In the genomic region with DNA sequence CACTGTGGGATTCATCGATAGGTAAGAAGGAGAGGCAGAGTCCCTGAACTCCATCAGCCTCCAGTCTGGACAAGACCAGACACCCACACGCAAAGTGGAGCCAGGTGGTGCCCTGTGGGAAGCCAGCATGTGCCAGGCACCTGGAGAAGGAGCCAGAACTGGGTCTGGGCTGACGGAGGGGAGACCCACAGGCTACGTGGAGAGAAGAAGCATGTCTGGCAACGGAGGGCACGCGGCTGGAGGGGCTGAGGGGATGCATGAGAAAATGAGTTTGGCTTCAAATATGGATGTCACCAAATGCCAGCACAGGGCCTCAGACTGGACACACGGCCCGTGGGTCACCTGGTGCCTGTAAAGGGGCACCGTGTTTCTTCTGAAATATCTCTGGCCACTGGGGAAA, we compare ENCODE assay signal across 22 cellular contexts. TPM values are rescaled to one million over a fixed set of nuclear protein-coding genes. Genes with fewer than 3 reads are reported as not detected.
DNase-seq lines count a peak whose midpoint lies in the region; ATAC-seq and TF ChIP-seq lines count a peak whose summit lies in the region.
"Had no signal": no experiment of that assay in that cellular context is flagged by ENCODE, and none has a peak within 500 bp of the region (broad histone marks: within the 10 kb centered on the region; RNA-seq: fewer than 3 reads in every experiment).

No MANE protein-coding gene starts in this region.

- H3K4me1 ChIP-seq in RWPE2 (ENCODE audit: insufficient read depth, poor library complexity, severe bottlenecking) (no peaks in the 10 kb centered on the region), spleen (peaks cover 8 to 39% (median 21%) of the 10 kb centered on the region in 6 donors)

- H3K27ac ChIP-seq in RWPE2 (ENCODE audit: poor library complexity, severe bottlenecking) (no peak overlapping the region), spleen (no peak overlapping the region)
- H3K27ac ChIP-seq: KMS-11 had no signal

- H3K9me3 ChIP-seq in RWPE2 (ENCODE audit: severe bottlenecking), result no peaks in the 10 kb centered on the region
- H3K9me3 ChIP-seq in spleen, result no peaks in the 10 kb centered on the region

- intact Hi-C loops in spleen (cut with DNase I; ENCODE audit: low total_unique reads), result no loop called here

- no peak overlapping the region for H3K4me3 Mint-ChIP-seq in chondrocyte (ENCODE audit: unreplicated experiment)
- H3K4me3 Mint-ChIP-seq: CD4-positive, CD25-positive, alpha-beta regulatory T cell; GM23338 had no signal

- H3K4me3 ChIP-seq in RWPE2 (ENCODE audit: severe bottlenecking) (no peak overlapping the region), spleen (no peak overlapping the region)
- H3K4me3 ChIP-seq: GM23338 had no signal

- TF ChIP-seq CTCF in RWPE2 (IDR thresholded peaks at IDR 0.05; ENCODE audit: poor library complexity, severe bottlenecking), result no peak
- no peak for TF ChIP-seq CTCF in chondrocyte (IDR thresholded peaks at IDR 0.05)
- TF ChIP-seq CTCF in spleen (IDR thresholded peaks at IDR 0.05 in 8 of 11, conservative IDR thresholded peaks at IDR 0.05 in 3 of 11), result no peak

- no peaks in the 10 kb centered on the region for H3K9me3 Mint-ChIP-seq in chondrocyte (ENCODE audit: low read depth)
- H3K9me3 Mint-ChIP-seq: CD4-positive, CD25-positive, alpha-beta regulatory T cell; GM23338 had no signal

- TF ChIP-seq POLR2A in spleen (IDR thresholded peaks at IDR 0.05), result no peak

- H3K27ac Mint-ChIP-seq in chondrocyte (ENCODE audit: unreplicated experiment), result no peak overlapping the region
- H3K27ac Mint-ChIP-seq: GM23338 had no signal

- H3K36me3 ChIP-seq in RWPE2 (ENCODE audit: low read depth) (no peaks in the 10 kb centered on the region), spleen (no peaks in the 10 kb centered on the region)

- H3K36me3 Mint-ChIP-seq in chondrocyte (ENCODE audit: low read depth), result no peaks in the 10 kb centered on the region
- H3K36me3 Mint-ChIP-seq: CD4-positive, CD25-positive, alpha-beta regulatory T cell had no signal

- peaks cover 23% of the 10 kb centered on the region for H3K4me1 Mint-ChIP-seq in chondrocyte (ENCODE audit: low read depth)

- no peaks in the 10 kb centered on the region for H3K27me3 Mint-ChIP-seq in chondrocyte (ENCODE audit: low read depth)
- H3K27me3 Mint-ChIP-seq: CD4-positive, CD25-positive, alpha-beta regulatory T cell had no signal

- WGBS in spleen, 5 donors, result 88 to 95% (median 94%) methylated on average over 10 of the region's 10 CpGs

- ATAC-seq in RWPE2 (ENCODE audit: low read depth), result no peak
- ATAC-seq: GM23338, Panc1 had no signal

- H3K27me3 ChIP-seq in RWPE2 (ENCODE audit: insufficient read depth, poor library complexity, severe bottlenecking) (no peaks in the 10 kb centered on the region), spleen (replicated peaks in 1 of 7) (peaks cover 0 to 4% (median 0%) of the 10 kb centered on the region in 7 donors)

- DNase-seq in RWPE2 (ENCODE audit: low spot score), result peak; percentile 26
- DNase-seq in chondrocyte (ENCODE audit: low spot score), result peak; percentile 72
- peak; percentile 81 for DNase-seq in mesenteric fat pad (ENCODE audit: low spot score)
- DNase-seq in spleen, result peak; percentile 59
- DNase-seq in HUDEP-2 (lab: John Stamatoyannopoulos, UW; ENCODE audit: unreplicated experiment in 76 of 76), result no peak
- DNase-seq in NCI-H2029 (lab: John Stamatoyannopoulos, UW), result no peak
- DNase-seq in HuH-7 (ENCODE audit: low spot score), result no peak
- DNase-seq: CD4-positive, CD25-positive, alpha-beta regulatory T cell; DND-41; HCEC 1CT; IMR-90; NCI-H1105; NCI-H146; NCI-H2029 treated with DMSO at 0.1 percent for 48 hours; NCI-H226; NCI-H510A treated with DMSO at 0.1 percent for 48 hours; NCI-H748 treated with DMSO at 0.1 percent for 48 hours had no signal

RNA-seq across cellular contexts. Expression of a gene that starts 55.7 kb away (rescaled TPM):
- total RNA-seq in chondrocyte (not detected in 3 replicates), mesenteric fat pad (not detected), spleen (not detected)
- not detected for polyA plus RNA-seq in spleen
- total RNA-seq: CD4-positive, CD25-positive, alpha-beta regulatory T cell; GM23338; HT1080; IMR-90 had no signal
- polyA plus RNA-seq: BJ; CD4-positive, CD25-positive, alpha-beta regulatory T cell; GM23338; IMR-90 had no signal

Comparison
In these comparisons a context has a peak if more than half of its experiments do, and no peak if none do; other contexts are left out.
1. DNase-seq: peak in RWPE2 (single experiment), chondrocyte (single experiment), mesenteric fat pad (single experiment) and spleen (single experiment); none in HUDEP-2 (0 of 76), NCI-H2029 (single experiment) and HuH-7 (single experiment).